In the genomic region with DNA sequence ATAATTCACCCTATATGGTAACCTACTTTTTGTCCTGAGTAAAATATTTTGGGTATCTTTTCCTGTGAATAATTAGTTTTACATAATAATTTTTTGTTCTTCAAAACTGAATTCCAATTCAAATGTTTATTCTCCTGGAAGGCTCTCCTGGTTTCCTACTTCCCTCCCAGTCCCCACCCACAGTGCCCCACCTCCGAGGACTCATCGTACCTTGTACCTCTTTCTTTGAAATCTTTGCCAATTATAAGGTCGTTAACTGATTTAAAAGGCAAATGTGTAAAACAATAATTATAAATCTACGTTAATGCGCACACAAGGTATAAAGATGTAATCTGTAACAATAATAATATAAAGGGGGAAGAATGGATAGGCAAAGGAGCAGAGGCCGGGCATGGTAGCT, we compare ENCODE assay signal across 1 cellular context.
TF ChIP-seq lines count a peak whose summit lies in the region.

No MANE protein-coding gene starts in this region.

TF ChIP-seq in K562, 482 proteins besides CTCF, POLR2A, EP300 and RAD21:
- TF ChIP-seq, protein P1, sequence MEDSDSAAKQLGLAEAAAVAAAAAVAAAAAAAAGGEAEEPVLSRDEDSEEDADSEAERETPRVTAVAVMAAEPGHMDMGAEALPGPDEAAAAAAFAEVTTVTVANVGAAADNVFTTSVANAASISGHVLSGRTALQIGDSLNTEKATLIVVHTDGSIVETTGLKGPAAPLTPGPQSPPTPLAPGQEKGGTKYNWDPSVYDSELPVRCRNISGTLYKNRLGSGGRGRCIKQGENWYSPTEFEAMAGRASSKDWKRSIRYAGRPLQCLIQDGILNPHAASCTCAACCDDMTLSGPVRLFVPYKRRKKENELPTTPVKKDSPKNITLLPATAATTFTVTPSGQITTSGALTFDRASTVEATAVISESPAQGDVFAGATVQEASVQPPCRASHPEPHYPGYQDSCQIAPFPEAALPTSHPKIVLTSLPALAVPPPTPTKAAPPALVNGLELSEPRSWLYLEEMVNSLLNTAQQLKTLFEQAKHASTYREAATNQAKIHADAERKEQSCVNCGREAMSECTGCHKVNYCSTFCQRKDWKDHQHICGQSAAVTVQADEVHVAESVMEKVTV (CRISPR knock-in tag; IDR thresholded peaks at IDR 0.05): no peak
- TF ChIP-seq FOXA1 (IDR thresholded peaks at IDR 0.05; ENCODE audit: borderline replicate concordance) (no peak), NFIX (CRISPR knock-in tag; IDR thresholded peaks at IDR 0.05; ENCODE audit: low read depth) (0 out of 2 replicates have a peak, but pooled peaks have one; percentile 10), ZNF561 (CRISPR knock-in tag; conservative IDR thresholded peaks at IDR 0.05) (no peak), FOXJ2 (tag; IDR thresholded peaks at IDR 0.05) (no peak), SP1 (CRISPR knock-in tag; IDR thresholded peaks at IDR 0.05) (no peak), ZNF644 (tag; IDR thresholded peaks at IDR 0.05; ENCODE audit: low read depth) (no peak)
- TF ChIP-seq, protein P2, sequence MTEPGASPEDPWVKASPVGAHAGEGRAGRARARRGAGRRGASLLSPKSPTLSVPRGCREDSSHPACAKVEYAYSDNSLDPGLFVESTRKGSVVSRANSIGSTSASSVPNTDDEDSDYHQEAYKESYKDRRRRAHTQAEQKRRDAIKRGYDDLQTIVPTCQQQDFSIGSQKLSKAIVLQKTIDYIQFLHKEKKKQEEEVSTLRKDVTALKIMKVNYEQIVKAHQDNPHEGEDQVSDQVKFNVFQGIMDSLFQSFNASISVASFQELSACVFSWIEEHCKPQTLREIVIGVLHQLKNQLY (CRISPR knock-in tag; conservative IDR thresholded peaks at IDR 0.05): no peak
- TF ChIP-seq, protein P3, sequence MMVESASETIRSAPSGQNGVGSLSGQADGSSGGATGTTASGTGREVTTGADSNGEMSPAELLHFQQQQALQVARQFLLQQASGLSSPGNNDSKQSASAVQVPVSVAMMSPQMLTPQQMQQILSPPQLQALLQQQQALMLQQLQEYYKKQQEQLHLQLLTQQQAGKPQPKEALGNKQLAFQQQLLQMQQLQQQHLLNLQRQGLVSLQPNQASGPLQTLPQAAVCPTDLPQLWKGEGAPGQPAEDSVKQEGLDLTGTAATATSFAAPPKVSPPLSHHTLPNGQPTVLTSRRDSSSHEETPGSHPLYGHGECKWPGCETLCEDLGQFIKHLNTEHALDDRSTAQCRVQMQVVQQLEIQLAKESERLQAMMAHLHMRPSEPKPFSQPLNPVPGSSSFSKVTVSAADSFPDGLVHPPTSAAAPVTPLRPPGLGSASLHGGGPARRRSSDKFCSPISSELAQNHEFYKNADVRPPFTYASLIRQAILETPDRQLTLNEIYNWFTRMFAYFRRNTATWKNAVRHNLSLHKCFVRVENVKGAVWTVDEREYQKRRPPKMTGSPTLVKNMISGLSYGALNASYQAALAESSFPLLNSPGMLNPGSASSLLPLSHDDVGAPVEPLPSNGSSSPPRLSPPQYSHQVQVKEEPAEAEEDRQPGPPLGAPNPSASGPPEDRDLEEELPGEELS (CRISPR knock-in tag; IDR thresholded peaks at IDR 0.05; ENCODE audit: borderline replicate concordance): no peak
- TF ChIP-seq, protein P4, sequence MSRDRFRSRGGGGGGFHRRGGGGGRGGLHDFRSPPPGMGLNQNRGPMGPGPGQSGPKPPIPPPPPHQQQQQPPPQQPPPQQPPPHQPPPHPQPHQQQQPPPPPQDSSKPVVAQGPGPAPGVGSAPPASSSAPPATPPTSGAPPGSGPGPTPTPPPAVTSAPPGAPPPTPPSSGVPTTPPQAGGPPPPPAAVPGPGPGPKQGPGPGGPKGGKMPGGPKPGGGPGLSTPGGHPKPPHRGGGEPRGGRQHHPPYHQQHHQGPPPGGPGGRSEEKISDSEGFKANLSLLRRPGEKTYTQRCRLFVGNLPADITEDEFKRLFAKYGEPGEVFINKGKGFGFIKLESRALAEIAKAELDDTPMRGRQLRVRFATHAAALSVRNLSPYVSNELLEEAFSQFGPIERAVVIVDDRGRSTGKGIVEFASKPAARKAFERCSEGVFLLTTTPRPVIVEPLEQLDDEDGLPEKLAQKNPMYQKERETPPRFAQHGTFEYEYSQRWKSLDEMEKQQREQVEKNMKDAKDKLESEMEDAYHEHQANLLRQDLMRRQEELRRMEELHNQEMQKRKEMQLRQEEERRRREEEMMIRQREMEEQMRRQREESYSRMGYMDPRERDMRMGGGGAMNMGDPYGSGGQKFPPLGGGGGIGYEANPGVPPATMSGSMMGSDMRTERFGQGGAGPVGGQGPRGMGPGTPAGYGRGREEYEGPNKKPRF (IDR thresholded peaks at IDR 0.05; ENCODE audit: low read depth, low read length): no peak
- TF ChIP-seq, protein P5, sequence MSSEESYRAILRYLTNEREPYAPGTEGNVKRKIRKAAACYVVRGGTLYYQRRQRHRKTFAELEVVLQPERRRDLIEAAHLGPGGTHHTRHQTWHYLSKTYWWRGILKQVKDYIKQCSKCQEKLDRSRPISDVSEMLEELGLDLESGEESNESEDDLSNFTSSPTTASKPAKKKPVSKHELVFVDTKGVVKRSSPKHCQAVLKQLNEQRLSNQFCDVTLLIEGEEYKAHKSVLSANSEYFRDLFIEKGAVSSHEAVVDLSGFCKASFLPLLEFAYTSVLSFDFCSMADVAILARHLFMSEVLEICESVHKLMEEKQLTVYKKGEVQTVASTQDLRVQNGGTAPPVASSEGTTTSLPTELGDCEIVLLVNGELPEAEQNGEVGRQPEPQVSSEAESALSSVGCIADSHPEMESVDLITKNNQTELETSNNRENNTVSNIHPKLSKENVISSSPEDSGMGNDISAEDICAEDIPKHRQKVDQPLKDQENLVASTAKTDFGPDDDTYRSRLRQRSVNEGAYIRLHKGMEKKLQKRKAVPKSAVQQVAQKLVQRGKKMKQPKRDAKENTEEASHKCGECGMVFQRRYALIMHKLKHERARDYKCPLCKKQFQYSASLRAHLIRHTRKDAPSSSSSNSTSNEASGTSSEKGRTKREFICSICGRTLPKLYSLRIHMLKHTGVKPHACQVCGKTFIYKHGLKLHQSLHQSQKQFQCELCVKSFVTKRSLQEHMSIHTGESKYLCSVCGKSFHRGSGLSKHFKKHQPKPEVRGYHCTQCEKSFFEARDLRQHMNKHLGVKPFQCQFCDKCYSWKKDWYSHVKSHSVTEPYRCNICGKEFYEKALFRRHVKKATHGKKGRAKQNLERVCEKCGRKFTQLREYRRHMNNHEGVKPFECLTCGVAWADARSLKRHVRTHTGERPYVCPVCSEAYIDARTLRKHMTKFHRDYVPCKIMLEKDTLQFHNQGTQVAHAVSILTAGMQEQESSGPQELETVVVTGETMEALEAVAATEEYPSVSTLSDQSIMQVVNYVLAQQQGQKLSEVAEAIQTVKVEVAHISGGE (CRISPR knock-in tag; IDR thresholded peaks at IDR 0.05): peak in 1 of 3 experiments; percentile 45; a peak in 1 of 6 replicates
- TF ChIP-seq, protein P6, sequence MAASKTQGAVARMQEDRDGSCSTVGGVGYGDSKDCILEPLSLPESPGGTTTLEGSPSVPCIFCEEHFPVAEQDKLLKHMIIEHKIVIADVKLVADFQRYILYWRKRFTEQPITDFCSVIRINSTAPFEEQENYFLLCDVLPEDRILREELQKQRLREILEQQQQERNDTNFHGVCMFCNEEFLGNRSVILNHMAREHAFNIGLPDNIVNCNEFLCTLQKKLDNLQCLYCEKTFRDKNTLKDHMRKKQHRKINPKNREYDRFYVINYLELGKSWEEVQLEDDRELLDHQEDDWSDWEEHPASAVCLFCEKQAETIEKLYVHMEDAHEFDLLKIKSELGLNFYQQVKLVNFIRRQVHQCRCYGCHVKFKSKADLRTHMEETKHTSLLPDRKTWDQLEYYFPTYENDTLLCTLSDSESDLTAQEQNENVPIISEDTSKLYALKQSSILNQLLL (CRISPR knock-in tag; IDR thresholded peaks at IDR 0.05; ENCODE audit: borderline replicate concordance): peak; percentile 67; the same call in 1 of the 2 replicates
